In genomic region chr1:224621813-224622682, GRCh38 we compare ENCODE assay signal across 1 cellular context.
A peak's percentile ranks its signal among the peaks of the same experiment; 100 is the strongest.
TF ChIP-seq lines count a peak whose summit lies in the region.

No MANE protein-coding gene starts in this region.

TF ChIP-seq in HEK293, 187 proteins besides CTCF, POLR2A, EP300 and RAD21 (continued from another document and continues in another):
- TF ChIP-seq, protein P1, sequence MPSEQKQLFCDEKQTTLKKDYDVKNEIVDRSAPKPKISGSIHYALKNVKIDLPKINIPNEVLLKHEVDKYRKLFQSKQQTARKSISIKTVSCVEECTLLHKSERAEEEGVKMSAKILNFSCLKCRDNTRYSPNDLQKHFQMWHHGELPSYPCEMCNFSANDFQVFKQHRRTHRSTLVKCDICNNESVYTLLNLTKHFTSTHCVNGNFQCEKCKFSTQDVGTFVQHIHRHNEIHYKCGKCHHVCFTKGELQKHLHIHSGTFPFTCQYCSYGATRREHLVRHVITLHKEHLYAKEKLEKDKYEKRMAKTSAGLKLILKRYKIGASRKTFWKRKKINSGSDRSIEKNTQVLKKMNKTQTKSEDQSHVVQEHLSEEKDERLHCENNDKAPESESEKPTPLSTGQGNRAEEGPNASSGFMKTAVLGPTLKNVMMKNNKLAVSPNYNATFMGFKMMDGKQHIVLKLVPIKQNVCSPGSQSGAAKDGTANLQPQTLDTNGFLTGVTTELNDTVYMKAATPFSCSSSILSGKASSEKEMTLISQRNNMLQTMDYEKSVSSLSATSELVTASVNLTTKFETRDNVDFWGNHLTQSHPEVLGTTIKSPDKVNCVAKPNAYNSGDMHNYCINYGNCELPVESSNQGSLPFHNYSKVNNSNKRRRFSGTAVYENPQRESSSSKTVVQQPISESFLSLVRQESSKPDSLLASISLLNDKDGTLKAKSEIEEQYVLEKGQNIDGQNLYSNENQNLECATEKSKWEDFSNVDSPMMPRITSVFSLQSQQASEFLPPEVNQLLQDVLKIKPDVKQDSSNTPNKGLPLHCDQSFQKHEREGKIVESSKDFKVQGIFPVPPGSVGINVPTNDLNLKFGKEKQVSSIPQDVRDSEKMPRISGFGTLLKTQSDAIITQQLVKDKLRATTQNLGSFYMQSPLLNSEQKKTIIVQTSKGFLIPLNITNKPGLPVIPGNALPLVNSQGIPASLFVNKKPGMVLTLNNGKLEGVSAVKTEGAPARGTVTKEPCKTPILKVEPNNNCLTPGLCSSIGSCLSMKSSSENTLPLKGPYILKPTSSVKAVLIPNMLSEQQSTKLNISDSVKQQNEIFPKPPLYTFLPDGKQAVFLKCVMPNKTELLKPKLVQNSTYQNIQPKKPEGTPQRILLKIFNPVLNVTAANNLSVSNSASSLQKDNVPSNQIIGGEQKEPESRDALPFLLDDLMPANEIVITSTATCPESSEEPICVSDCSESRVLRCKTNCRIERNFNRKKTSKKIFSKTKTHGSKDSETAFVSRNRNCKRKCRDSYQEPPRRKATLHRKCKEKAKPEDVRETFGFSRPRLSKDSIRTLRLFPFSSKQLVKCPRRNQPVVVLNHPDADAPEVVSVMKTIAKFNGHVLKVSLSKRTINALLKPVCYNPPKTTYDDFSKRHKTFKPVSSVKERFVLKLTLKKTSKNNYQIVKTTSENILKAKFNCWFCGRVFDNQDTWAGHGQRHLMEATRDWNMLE (tag by site-specific recombination; conservative IDR thresholded peaks at IDR 0.05; ENCODE audit: low read depth): peak; percentile 64
- peak; percentile 21; the same call in 1 of the 2 replicates for TF ChIP-seq ZBTB11 (tag by site-specific recombination; conservative IDR thresholded peaks at IDR 0.05; ENCODE audit: low read depth)
- TF ChIP-seq, protein P2, sequence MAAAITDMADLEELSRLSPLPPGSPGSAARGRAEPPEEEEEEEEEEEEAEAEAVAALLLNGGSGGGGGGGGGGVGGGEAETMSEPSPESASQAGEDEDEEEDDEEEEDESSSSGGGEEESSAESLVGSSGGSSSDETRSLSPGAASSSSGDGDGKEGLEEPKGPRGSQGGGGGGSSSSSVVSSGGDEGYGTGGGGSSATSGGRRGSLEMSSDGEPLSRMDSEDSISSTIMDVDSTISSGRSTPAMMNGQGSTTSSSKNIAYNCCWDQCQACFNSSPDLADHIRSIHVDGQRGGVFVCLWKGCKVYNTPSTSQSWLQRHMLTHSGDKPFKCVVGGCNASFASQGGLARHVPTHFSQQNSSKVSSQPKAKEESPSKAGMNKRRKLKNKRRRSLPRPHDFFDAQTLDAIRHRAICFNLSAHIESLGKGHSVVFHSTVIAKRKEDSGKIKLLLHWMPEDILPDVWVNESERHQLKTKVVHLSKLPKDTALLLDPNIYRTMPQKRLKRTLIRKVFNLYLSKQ (tag by site-specific recombination; IDR thresholded peaks at IDR 0.05; ENCODE audit: borderline replicate concordance): no peak
- no peak for TF ChIP-seq ZNF571 (tag by site-specific recombination; IDR thresholded peaks at IDR 0.05)
- TF ChIP-seq, protein P3, sequence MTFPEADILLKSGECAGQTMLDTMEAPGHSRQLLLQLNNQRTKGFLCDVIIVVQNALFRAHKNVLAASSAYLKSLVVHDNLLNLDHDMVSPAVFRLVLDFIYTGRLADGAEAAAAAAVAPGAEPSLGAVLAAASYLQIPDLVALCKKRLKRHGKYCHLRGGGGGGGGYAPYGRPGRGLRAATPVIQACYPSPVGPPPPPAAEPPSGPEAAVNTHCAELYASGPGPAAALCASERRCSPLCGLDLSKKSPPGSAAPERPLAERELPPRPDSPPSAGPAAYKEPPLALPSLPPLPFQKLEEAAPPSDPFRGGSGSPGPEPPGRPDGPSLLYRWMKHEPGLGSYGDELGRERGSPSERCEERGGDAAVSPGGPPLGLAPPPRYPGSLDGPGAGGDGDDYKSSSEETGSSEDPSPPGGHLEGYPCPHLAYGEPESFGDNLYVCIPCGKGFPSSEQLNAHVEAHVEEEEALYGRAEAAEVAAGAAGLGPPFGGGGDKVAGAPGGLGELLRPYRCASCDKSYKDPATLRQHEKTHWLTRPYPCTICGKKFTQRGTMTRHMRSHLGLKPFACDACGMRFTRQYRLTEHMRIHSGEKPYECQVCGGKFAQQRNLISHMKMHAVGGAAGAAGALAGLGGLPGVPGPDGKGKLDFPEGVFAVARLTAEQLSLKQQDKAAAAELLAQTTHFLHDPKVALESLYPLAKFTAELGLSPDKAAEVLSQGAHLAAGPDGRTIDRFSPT (tag by site-specific recombination; IDR thresholded peaks at IDR 0.05): no peak
- no peak for TF ChIP-seq ZNF530 (tag by site-specific recombination; IDR thresholded peaks at IDR 0.05; ENCODE audit: low read depth)
- no peak for TF ChIP-seq ZNF433 (tag by site-specific recombination; IDR thresholded peaks at IDR 0.05; ENCODE audit: low read depth)
- peak; percentile 55; the same call in 1 of the 2 replicates for TF ChIP-seq ZNF211 (tag by site-specific recombination; IDR thresholded peaks at IDR 0.05; ENCODE audit: low read depth)
- peak; percentile 61; the same call in 1 of the 2 replicates for TF ChIP-seq ZBTB10 (tag by site-specific recombination; IDR thresholded peaks at IDR 0.05)
- no peak; the same call in 1 of the 2 replicates for TF ChIP-seq YY2 (tag by site-specific recombination; IDR thresholded peaks at IDR 0.05)
- no peak for TF ChIP-seq ZNF202 (tag by site-specific recombination; IDR thresholded peaks at IDR 0.05; ENCODE audit: borderline replicate concordance)
- peak; percentile 50; the same call in 1 of the 2 replicates for TF ChIP-seq EGR2 (tag by site-specific recombination; IDR thresholded peaks at IDR 0.05; ENCODE audit: low read depth)
- TF ChIP-seq ZSCAN18 (tag by site-specific recombination; IDR thresholded peaks at IDR 0.05): no peak
- TF ChIP-seq ZNF26 (tag by site-specific recombination; IDR thresholded peaks at IDR 0.05): no peak
- TF ChIP-seq ZNF791 (tag by site-specific recombination; IDR thresholded peaks at IDR 0.05): no peak
- peak; percentile 86; the same call in 1 of the 2 replicates for TF ChIP-seq ZNF324 (tag by site-specific recombination; IDR thresholded peaks at IDR 0.05)
- TF ChIP-seq ZNF544 (tag by site-specific recombination; IDR thresholded peaks at IDR 0.05): no peak
- TF ChIP-seq ZNF600 (tag by site-specific recombination; IDR thresholded peaks at IDR 0.05): peak; percentile 60
- TF ChIP-seq KLF8 (tag by site-specific recombination; IDR thresholded peaks at IDR 0.05): peak; percentile 33
- TF ChIP-seq, protein P4, sequence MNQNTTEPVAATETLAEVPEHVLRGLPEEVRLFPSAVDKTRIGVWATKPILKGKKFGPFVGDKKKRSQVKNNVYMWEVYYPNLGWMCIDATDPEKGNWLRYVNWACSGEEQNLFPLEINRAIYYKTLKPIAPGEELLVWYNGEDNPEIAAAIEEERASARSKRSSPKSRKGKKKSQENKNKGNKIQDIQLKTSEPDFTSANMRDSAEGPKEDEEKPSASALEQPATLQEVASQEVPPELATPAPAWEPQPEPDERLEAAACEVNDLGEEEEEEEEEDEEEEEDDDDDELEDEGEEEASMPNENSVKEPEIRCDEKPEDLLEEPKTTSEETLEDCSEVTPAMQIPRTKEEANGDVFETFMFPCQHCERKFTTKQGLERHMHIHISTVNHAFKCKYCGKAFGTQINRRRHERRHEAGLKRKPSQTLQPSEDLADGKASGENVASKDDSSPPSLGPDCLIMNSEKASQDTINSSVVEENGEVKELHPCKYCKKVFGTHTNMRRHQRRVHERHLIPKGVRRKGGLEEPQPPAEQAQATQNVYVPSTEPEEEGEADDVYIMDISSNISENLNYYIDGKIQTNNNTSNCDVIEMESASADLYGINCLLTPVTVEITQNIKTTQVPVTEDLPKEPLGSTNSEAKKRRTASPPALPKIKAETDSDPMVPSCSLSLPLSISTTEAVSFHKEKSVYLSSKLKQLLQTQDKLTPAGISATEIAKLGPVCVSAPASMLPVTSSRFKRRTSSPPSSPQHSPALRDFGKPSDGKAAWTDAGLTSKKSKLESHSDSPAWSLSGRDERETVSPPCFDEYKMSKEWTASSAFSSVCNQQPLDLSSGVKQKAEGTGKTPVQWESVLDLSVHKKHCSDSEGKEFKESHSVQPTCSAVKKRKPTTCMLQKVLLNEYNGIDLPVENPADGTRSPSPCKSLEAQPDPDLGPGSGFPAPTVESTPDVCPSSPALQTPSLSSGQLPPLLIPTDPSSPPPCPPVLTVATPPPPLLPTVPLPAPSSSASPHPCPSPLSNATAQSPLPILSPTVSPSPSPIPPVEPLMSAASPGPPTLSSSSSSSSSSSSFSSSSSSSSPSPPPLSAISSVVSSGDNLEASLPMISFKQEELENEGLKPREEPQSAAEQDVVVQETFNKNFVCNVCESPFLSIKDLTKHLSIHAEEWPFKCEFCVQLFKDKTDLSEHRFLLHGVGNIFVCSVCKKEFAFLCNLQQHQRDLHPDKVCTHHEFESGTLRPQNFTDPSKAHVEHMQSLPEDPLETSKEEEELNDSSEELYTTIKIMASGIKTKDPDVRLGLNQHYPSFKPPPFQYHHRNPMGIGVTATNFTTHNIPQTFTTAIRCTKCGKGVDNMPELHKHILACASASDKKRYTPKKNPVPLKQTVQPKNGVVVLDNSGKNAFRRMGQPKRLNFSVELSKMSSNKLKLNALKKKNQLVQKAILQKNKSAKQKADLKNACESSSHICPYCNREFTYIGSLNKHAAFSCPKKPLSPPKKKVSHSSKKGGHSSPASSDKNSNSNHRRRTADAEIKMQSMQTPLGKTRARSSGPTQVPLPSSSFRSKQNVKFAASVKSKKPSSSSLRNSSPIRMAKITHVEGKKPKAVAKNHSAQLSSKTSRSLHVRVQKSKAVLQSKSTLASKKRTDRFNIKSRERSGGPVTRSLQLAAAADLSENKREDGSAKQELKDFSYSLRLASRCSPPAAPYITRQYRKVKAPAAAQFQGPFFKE (tag by site-specific recombination; IDR thresholded peaks at IDR 0.05; ENCODE audit: borderline replicate concordance): no peak
- TF ChIP-seq ZFP41 (tag by site-specific recombination; IDR thresholded peaks at IDR 0.05; ENCODE audit: borderline replicate concordance): no peak
- peak; percentile 93 for TF ChIP-seq ZNF843 (tag by site-specific recombination; IDR thresholded peaks at IDR 0.05)
- peak; percentile 50; the same call in 1 of the 2 replicates for TF ChIP-seq GFI1B (tag by site-specific recombination; IDR thresholded peaks at IDR 0.05)
- peak; percentile 19 for TF ChIP-seq ZNF510 (tag by site-specific recombination; IDR thresholded peaks at IDR 0.05; ENCODE audit: insufficient replicate concordance)
- TF ChIP-seq ZNF623 (tag by site-specific recombination; IDR thresholded peaks at IDR 0.05): no peak
